Comparison of ENCODE assay signal across 11 cellular contexts in genomic region chr19:1155352-1156304, GRCh38. TPM values are rescaled to one million over a fixed set of nuclear protein-coding genes. Genes with fewer than 3 reads are reported as not detected.
DNase-seq lines count a peak whose midpoint lies in the region; ATAC-seq lines count a peak whose summit lies in the region.
"Had no signal": no experiment of that assay in that cellular context is flagged by ENCODE, and none has a peak within 500 bp of the region (broad histone marks: within the 10 kb centered on the region; RNA-seq: fewer than 3 reads in every experiment).

No MANE protein-coding gene starts in this region.

- H3K4me2 ChIP-seq in GM23248 (ENCODE audit: unreplicated experiment): peak overlapping the region; percentile 76
- H3K4me2 ChIP-seq in Karpas-422 (ENCODE audit: low read depth, low read length, poor library complexity, severe bottlenecking): no peak overlapping the region

- DNase-seq in GM23248 (peak; percentile 65), left lobe of liver (ENCODE audit: low spot score) (no peak), Karpas-422 (no peak), mesenteric fat pad (ENCODE audit: low spot score) (no peak)
- DNase-seq: activated naive CD4-positive, alpha-beta T cell treated with anti-CD3 and anti-CD28 coated beads for 36 hours; CD8-positive, alpha-beta memory T cell had no signal

- H4K20me1 ChIP-seq in GM23248 (ENCODE audit: insufficient read depth): no peaks in the 10 kb centered on the region
- 0 out of 2 replicates have a peak, but pooled peaks cover 3% of the 10 kb centered on the region for H4K20me1 ChIP-seq in Karpas-422 (ENCODE audit: insufficient read depth, low read depth, low read length)

- 41 to 50% methylated on average over 26 of the region's 29 CpGs for whole genome bisulfite sequencing in GM23248 (ENCODE audit: low coverage in 1 of 2, low lambda C conversion rate in 2 of 2, missing lambda C conversion rate in 2 of 2), 2 experiments

- in situ Hi-C loops in GM23248 (cut with MboI): no loop called here

- H3K9me2 ChIP-seq in GM23248 (ENCODE audit: insufficient read depth): no peaks in the 10 kb centered on the region
- no peaks in the 10 kb centered on the region for H3K9me2 ChIP-seq in Karpas-422 (replicated peaks; ENCODE audit: insufficient read depth, low read length)

- H3K27ac ChIP-seq in GM23248: peak overlapping the region; percentile 97
- H3K27ac ChIP-seq in cingulate gyrus (ENCODE audit: low read depth, low read length): peak overlapping the region; percentile 77
- H3K27ac ChIP-seq in skeletal muscle tissue (ENCODE audit: low read depth, low read length): peak overlapping the region; percentile 97
- no peak overlapping the region for H3K27ac ChIP-seq in Karpas-422 (ENCODE audit: low read length)

- ATAC-seq in left lobe of liver (peak; percentile 67), HG03045 (IDR thresholded peaks at IDR 0.05; ENCODE audit: unreplicated experiment) (no peak), HG02884 (IDR thresholded peaks at IDR 0.05; ENCODE audit: unreplicated experiment) (no peak)
- ATAC-seq: GM12878 had no signal

- H3K9me3 ChIP-seq in GM23248 (ENCODE audit: low read depth): no peaks in the 10 kb centered on the region
- H3K9me3 ChIP-seq in skeletal muscle tissue (ENCODE audit: control insufficient read depth in 3 of 3, low read length in 3 of 3): no peaks in the 10 kb centered on the region
- no peaks in the 10 kb centered on the region for H3K9me3 ChIP-seq in Karpas-422 (ENCODE audit: low read length)

- H3K4me3 ChIP-seq in GM23248: peak overlapping the region; percentile 67
- H3K4me3 ChIP-seq in skeletal muscle tissue (ENCODE audit: low read length in 3 of 3): peak overlapping the region; percentile 41 to 52 (median 45)
- H3K4me3 ChIP-seq in Karpas-422 (ENCODE audit: low read length): no peak overlapping the region
- H3K4me3 ChIP-seq: GM12878 had no signal

- no peaks in the 10 kb centered on the region for H3F3A ChIP-seq in GM23248 (ENCODE audit: insufficient read depth)

- H2AFZ ChIP-seq in GM23248 (no peak overlapping the region), Karpas-422 (ENCODE audit: low read length) (no peak overlapping the region)

- H3K9ac ChIP-seq in GM23248: peak overlapping the region; percentile 87
- H3K9ac ChIP-seq in skeletal muscle tissue (ENCODE audit: low read depth in 1 of 3, low read length in 3 of 3): peak overlapping the region; percentile 74 to 78 (median 77)
- H3K9ac ChIP-seq in Karpas-422 (ENCODE audit: low read length): no peak overlapping the region

- H3K4me1 ChIP-seq in GM23248 (ENCODE audit: insufficient read depth) (peaks cover 33% of the 10 kb centered on the region), skeletal muscle tissue (ENCODE audit: control insufficient read depth in 3 of 3, insufficient read depth in 3 of 3, low read length in 3 of 3) (peaks cover 31 to 45% (median 39%) of the 10 kb centered on the region in 3 donors), Karpas-422 (ENCODE audit: low read length) (no peaks in the 10 kb centered on the region)

- peaks cover 92% of the 10 kb centered on the region for H3K79me2 ChIP-seq in GM23248 (ENCODE audit: insufficient read depth)
- H3K79me2 ChIP-seq in Karpas-422 (ENCODE audit: low read length): peaks cover 12% of the 10 kb centered on the region; the same call in 1 of the 2 replicates

- H3K36me3 ChIP-seq in GM23248 (ENCODE audit: low read depth) (no peaks in the 10 kb centered on the region), skeletal muscle tissue (ENCODE audit: control insufficient read depth in 3 of 3, insufficient read depth in 3 of 3, low read length in 3 of 3) (peaks cover 0 to 3% (median 0%) of the 10 kb centered on the region in 3 donors), Karpas-422 (ENCODE audit: insufficient read depth, low read length) (no peaks in the 10 kb centered on the region; the same call in 1 of the 2 replicates)

- H3K27me3 ChIP-seq in GM23248 (replicated peaks; ENCODE audit: insufficient read depth) (no peaks in the 10 kb centered on the region), skeletal muscle tissue (ENCODE audit: control insufficient read depth in 3 of 3, insufficient read depth in 3 of 3, low read length in 3 of 3) (no peaks in the 10 kb centered on the region), Karpas-422 (ENCODE audit: low read length) (no peaks in the 10 kb centered on the region)

RNA-seq across cellular contexts. Expression of gene SBNO2, which starts 18.4 kb away (rescaled TPM):
- total RNA-seq in GM23248 (2014; rRNA removed; shearing (Covaris generic)): 64.5 and 70.4 TPM in 2 replicates
- polyA plus RNA-seq in GM23248 (2016; fragmentation: Nextera tagmentation; extraction: Ambion mirVana): 7.5 and 11.9 TPM in 2 replicates
- total RNA-seq in left lobe of liver (22.6 TPM), skeletal muscle tissue (10.4 TPM), mesenteric fat pad (139 TPM)
- 7.9 and 17.1 TPM in 2 replicates for total RNA-seq in Karpas-422 (2014; rRNA removed; shearing (Covaris generic); ENCODE audit: low replicate concordance)

RNA-seq across cellular contexts. Expression of gene STK11, which starts 50.0 kb away (rescaled TPM):
- total RNA-seq in GM23248 (2014; rRNA removed; shearing (Covaris generic)): 64.1 and 66.5 TPM in 2 replicates
- polyA plus RNA-seq in GM23248 (2016; fragmentation: Nextera tagmentation; extraction: Ambion mirVana): 4.3 and 4.6 TPM in 2 replicates
- total RNA-seq in left lobe of liver: 33.1 TPM
- total RNA-seq in skeletal muscle tissue: 51.7 TPM
- 40.3 and 102 TPM in 2 replicates for total RNA-seq in Karpas-422 (2014; rRNA removed; shearing (Covaris generic); ENCODE audit: low replicate concordance)
- 60.8 TPM for total RNA-seq in mesenteric fat pad

RNA-seq across cellular contexts. Expression of gene GPX4, which starts 51.8 kb away (rescaled TPM):
- total RNA-seq in GM23248 (2014; rRNA removed; shearing (Covaris generic)): 298 and 323 TPM in 2 replicates
- polyA plus RNA-seq in GM23248 (2016; fragmentation: Nextera tagmentation; extraction: Ambion mirVana): 601 and 607 TPM in 2 replicates
- 247 TPM for total RNA-seq in left lobe of liver
- 139 TPM for total RNA-seq in skeletal muscle tissue
- 286 and 423 TPM in 2 replicates for total RNA-seq in Karpas-422 (2014; rRNA removed; shearing (Covaris generic); ENCODE audit: low replicate concordance)
- total RNA-seq in mesenteric fat pad: 920 TPM
